Comparison of ENCODE assay signal across 15 cellular contexts in genomic region chr10:28986856-28987255, GRCh38.
"Had no signal": no experiment of that assay in that cellular context is flagged by ENCODE, and none has a peak within 500 bp of the region (broad histone marks: within the 10 kb centered on the region; RNA-seq: fewer than 3 reads in every experiment).

No MANE protein-coding gene starts in this region.

- H3K27ac ChIP-seq: esophagus squamous epithelium, neutrophil, psoas muscle, right lobe of liver, tibial artery, upper lobe of right lung, vagina had no signal

- H3K27me3 ChIP-seq: right lobe of liver, tibial artery, upper lobe of right lung, vagina had no signal

- ATAC-seq: effector memory CD8-positive, alpha-beta T cell; left lobe of liver; naive thymus-derived CD4-positive, alpha-beta T cell; psoas muscle; right lobe of liver; stimulated activated memory B cell treated with anti-CD40 and anti-IgM and Interleukin-4, amounts not matched to agents 10 μg/mL and 1 μg/mL and 100 μg/mL, for 72 hours; upper lobe of right lung had no signal

- H3K9me3 ChIP-seq: esophagus squamous epithelium, neutrophil, psoas muscle, right lobe of liver, tibial artery, upper lobe of right lung, vagina had no signal

- DNase-seq: effector memory CD8-positive, alpha-beta T cell; esophagus squamous epithelium; foreskin fibroblast; naive thymus-derived CD4-positive, alpha-beta T cell; psoas muscle; retina; right lobe of liver; stimulated activated CD4-positive, alpha-beta T cell treated with anti-CD3 and anti-CD28 coated beads, Interleukin-4, amount 100 ng/mL, for 1 hour; stimulated activated CD8-positive, alpha-beta memory T cell treated with anti-CD3 and anti-CD28 coated beads, Interleukin-4, amount 100 ng/mL, for 48 hours; tibial artery; upper lobe of right lung had no signal

- H3K4me3 ChIP-seq: esophagus squamous epithelium, psoas muscle, right lobe of liver, tibial artery, upper lobe of right lung, vagina had no signal

- H3K36me3 ChIP-seq: esophagus squamous epithelium, neutrophil, right lobe of liver, tibial artery, upper lobe of right lung, vagina had no signal
